12 cellular contexts compared by ENCODE assay signal in genomic region chr15:71149645-71150557, GRCh38. TPM values are rescaled to one million over a fixed set of nuclear protein-coding genes. Genes with fewer than 3 reads are reported as not detected.
DNase-seq lines count a peak whose midpoint lies in the region; ATAC-seq and TF ChIP-seq lines count a peak whose summit lies in the region.
"Had no signal": no experiment of that assay in that cellular context is flagged by ENCODE, and none has a peak within 500 bp of the region (broad histone marks: within the 10 kb centered on the region; RNA-seq: fewer than 3 reads in every experiment).

No MANE protein-coding gene starts in this region.

- no peaks in the 10 kb centered on the region for H3K27me3 ChIP-seq in prostate gland (replicated peaks; ENCODE audit: insufficient read depth)

- peak overlapping the region; percentile 67; the same call in 1 of the 2 replicates for H3K27ac Mint-ChIP-seq in HFFc6

- peaks cover 20% of the 10 kb centered on the region for H3K36me3 Mint-ChIP-seq in HFFc6 (ENCODE audit: low read depth)

- H3K4me1 Mint-ChIP-seq in HFFc6 (ENCODE audit: low read depth): peaks cover 38% of the 10 kb centered on the region

- H3K4me1 ChIP-seq in prostate gland (replicated peaks): peaks cover 21% of the 10 kb centered on the region

- 38% methylated on average over 7 of the region's 7 CpGs for WGBS in prostate gland

- TF ChIP-seq CTCF in HFFc6 (IDR thresholded peaks at IDR 0.05) (no peak), VCaP (conservative IDR thresholded peaks at IDR 0.05) (no peak), prostate gland (IDR thresholded peaks at IDR 0.05) (no peak)

- no peak overlapping the region; the same call in 1 of the 2 replicates for H3K4me3 Mint-ChIP-seq in HFFc6

- peak overlapping the region; percentile 71 for H3K27ac ChIP-seq in VCaP
- peak overlapping the region; percentile 38 to 67 for H3K27ac ChIP-seq in prostate gland

- no peak for TF ChIP-seq POLR2A in prostate gland (IDR thresholded peaks at IDR 0.05)

- peak; percentile 61 to 65 for ATAC-seq in left cardiac atrium
- ATAC-seq in activated CD4-positive, CD25-positive, alpha-beta regulatory T cell treated with anti-CD3 and anti-CD28 coated beads, Interleukin-2, amount 50 U/mL, for 24 hours: no peak
- ATAC-seq in GM18858 (IDR thresholded peaks at IDR 0.05; ENCODE audit: unreplicated experiment): no peak
- ATAC-seq: HCT116 had no signal

- intact Hi-C loops in left cardiac atrium (cut with DNase I): loop anchor here in 1 of 2 donors (5.0 kb wide), 1 partner anchor 33 kb away; the partner anchor contains the start of gene THSD4
- intact Hi-C loops in prostate gland (cut with DNase I): no loop called here

- H3K36me3 ChIP-seq in prostate gland: no peaks in the 10 kb centered on the region

- no peaks in the 10 kb centered on the region for H3K9me3 Mint-ChIP-seq in HFFc6

- DNase-seq in HFFc6 (no peak), left cardiac atrium (peak; percentile 58), prostate gland (ENCODE audit: low spot score) (peak; percentile 65), activated T-cell treated with anti-CD3 and anti-CD28 coated beads for 4 hours (no peak), cerebellar cortex (ENCODE audit: low spot score) (no peak)
- DNase-seq: head of caudate nucleus, Kasumi-1, NCI-H2029 treated with DMSO at 0.1 percent for 48 hours had no signal

- no peaks in the 10 kb centered on the region for H3K9me3 ChIP-seq in prostate gland

- H3K27me3 Mint-ChIP-seq in HFFc6 (ENCODE audit: insufficient read depth): peaks cover 3% of the 10 kb centered on the region; the same call in 1 of the 2 replicates

- H3K4me3 ChIP-seq in prostate gland: no peak overlapping the region

RNA-seq across cellular contexts. Expression of gene THSD4, which starts 34.6 kb away (rescaled TPM):
- 10 to 100 TPM; 32.7 to 39.1 (median 36.4) TPM for total RNA-seq in HFFc6 (2021; fragmentation: NEBNext Ultra II Directional; extraction: Animal tissue kit (Norgen Biotek cat#: 25700))
- total RNA-seq in left cardiac atrium (10 to 100 TPM; 39.8 to 68.3 TPM), prostate gland (100 to 1,000 TPM in 1 of 2 donors, 10 to 100 TPM in 1; 84.1 to 223 TPM)

Comparison
In these comparisons a context has a peak if more than half of its experiments do, and no peak if none do; other contexts are left out.
1. DNase-seq: peak in left cardiac atrium (single experiment) and prostate gland (single experiment); none in HFFc6 (single experiment), activated T-cell treated with anti-CD3 and anti-CD28 coated beads for 4 hours (single experiment) and cerebellar cortex (single experiment).
2. ATAC-seq: peak in left cardiac atrium (2 of 2); none in activated CD4-positive, CD25-positive, alpha-beta regulatory T cell treated with anti-CD3 and anti-CD28 coated beads, Interleukin-2, amount 50 U/mL, for 24 hours (0 of 2) and GM18858 (single experiment).